9 cellular contexts compared by ENCODE assay signal in genomic region chr9:33289936-33290246, GRCh38. TPM values are rescaled to one million over a fixed set of nuclear protein-coding genes. Genes with fewer than 3 reads are reported as not detected.
DNase-seq lines count a peak whose midpoint lies in the region; ATAC-seq, FAIRE-seq and TF ChIP-seq lines count a peak whose summit lies in the region.
"Had no signal": no experiment of that assay in that cellular context is flagged by ENCODE, and none has a peak within 500 bp of the region (broad histone marks: within the 10 kb centered on the region; RNA-seq: fewer than 3 reads in every experiment).

No MANE protein-coding gene starts in this region.

- peaks cover 45% of the 10 kb centered on the region for H3K4me1 ChIP-seq in CD4-positive, CD25-positive, alpha-beta regulatory T cell (ENCODE audit: control insufficient read depth, insufficient read depth, low read length, poor library complexity, severe bottlenecking)

- no peaks in the 10 kb centered on the region for H3K9me3 ChIP-seq in CD4-positive, CD25-positive, alpha-beta regulatory T cell (ENCODE audit: control insufficient read depth in 2 of 2, low read length in 2 of 2)

- FAIRE-seq in bronchial epithelial cell (lab: Jason Lieb, UNC), result no peak
- FAIRE-seq in urothelium cell line (lab: Jason Lieb, UNC), result no peak

- H3K36me3 Mint-ChIP-seq in CD4-positive, CD25-positive, alpha-beta regulatory T cell, result peaks cover 25% of the 10 kb centered on the region
- peaks cover 6% of the 10 kb centered on the region for H3K36me3 Mint-ChIP-seq in mesothelial cell of epicardium

- ATAC-seq in CD4-positive, CD25-positive, alpha-beta regulatory T cell (ENCODE audit: low read depth in 2 of 2), result no peak
- ATAC-seq in HG03103 (IDR thresholded peaks at IDR 0.05; ENCODE audit: low read depth, unreplicated experiment) (peak; percentile 23), HG02588 (IDR thresholded peaks at IDR 0.05; ENCODE audit: unreplicated experiment) (no peak)

- H3K4me3 ChIP-seq in CD4-positive, CD25-positive, alpha-beta regulatory T cell (ENCODE audit: low read depth, low read length), result peak overlapping the region; percentile 71
- H3K4me3 ChIP-seq in bronchial epithelial cell (ENCODE audit: low read depth, low read length), result peak overlapping the region; percentile 76

- TF ChIP-seq CTCF in bronchial epithelial cell (IDR thresholded peaks at IDR 0.05; ENCODE audit: insufficient read depth, low read length, severe bottlenecking), result no peak
- no peak for TF ChIP-seq CTCF in mesothelial cell of epicardium (IDR thresholded peaks at IDR 0.05; ENCODE audit: unreplicated experiment)

- peaks cover 8% of the 10 kb centered on the region for H3K36me3 ChIP-seq in CD4-positive, CD25-positive, alpha-beta regulatory T cell (ENCODE audit: control insufficient read depth, insufficient read depth, low read length)
- peaks cover 4% of the 10 kb centered on the region for H3K36me3 ChIP-seq in bronchial epithelial cell (ENCODE audit: control insufficient read depth, insufficient read depth, low read length)

- H3K27me3 Mint-ChIP-seq in CD4-positive, CD25-positive, alpha-beta regulatory T cell, result peaks cover 8% of the 10 kb centered on the region
- H3K27me3 Mint-ChIP-seq in mesothelial cell of epicardium (ENCODE audit: low read depth), result no peaks in the 10 kb centered on the region

- peaks cover 0 to 1% (median 0%) of the 10 kb centered on the region in 7 donors for H3K9me3 Mint-ChIP-seq in CD4-positive, CD25-positive, alpha-beta regulatory T cell
- H3K9me3 Mint-ChIP-seq in mesothelial cell of epicardium, result no peaks in the 10 kb centered on the region

- peak overlapping the region; percentile 100 for H3K27ac ChIP-seq in CD4-positive, CD25-positive, alpha-beta regulatory T cell (ENCODE audit: insufficient read depth, low read length, poor library complexity, severe bottlenecking)

- H3K4me3 Mint-ChIP-seq in CD4-positive, CD25-positive, alpha-beta regulatory T cell, result peak overlapping the region; percentile 88 to 99 (median 92)
- peak overlapping the region; percentile 91 for H3K4me3 Mint-ChIP-seq in mesothelial cell of epicardium

- peaks cover 27 to 59% (median 47%) of the 10 kb centered on the region in 4 donors for H3K4me1 Mint-ChIP-seq in CD4-positive, CD25-positive, alpha-beta regulatory T cell
- H3K4me1 Mint-ChIP-seq in mesothelial cell of epicardium, result peaks cover 20% of the 10 kb centered on the region

- no peak for DNase-seq in CD4-positive, CD25-positive, alpha-beta regulatory T cell
- no peak for DNase-seq in bronchial epithelial cell (ENCODE audit: low read depth)
- DNase-seq in mesothelial cell of epicardium (ENCODE audit: low spot score in 2 of 2, unreplicated experiment in 2 of 2), result no peak
- no peak for DNase-seq in activated effector memory CD4-positive, alpha-beta T cell treated with Interleukin-2 at 50 U/mL for 16 hours
- no peak for DNase-seq in Kasumi-1 (lab: John Stamatoyannopoulos, UW)
- no peak for DNase-seq in urothelium cell line (ENCODE audit: low spot score)

- peak overlapping the region; percentile 99 to 100 (median 100) for H3K27ac Mint-ChIP-seq in CD4-positive, CD25-positive, alpha-beta regulatory T cell
- peak overlapping the region; percentile 99 for H3K27ac Mint-ChIP-seq in mesothelial cell of epicardium

- H3K27me3 ChIP-seq in CD4-positive, CD25-positive, alpha-beta regulatory T cell (ENCODE audit: control insufficient read depth, insufficient read depth, low read length), result no peaks in the 10 kb centered on the region
- H3K27me3 ChIP-seq in bronchial epithelial cell (ENCODE audit: control insufficient read depth, insufficient read depth, low read length), result no peaks in the 10 kb centered on the region

RNA-seq across cellular contexts. Expression of gene NFX1, which starts 0.4 kb away (rescaled TPM):
- total RNA-seq in CD4-positive, CD25-positive, alpha-beta regulatory T cell, result 36.8 TPM
- polyA plus RNA-seq in CD4-positive, CD25-positive, alpha-beta regulatory T cell, result 10 to 100 TPM; 19.8 to 31.6 (median 26.7) TPM
- 19.2 and 25.5 TPM in 2 replicates for total RNA-seq in bronchial epithelial cell
- total RNA-seq in mesothelial cell of epicardium, result 28.7 to 30.2 TPM (median 29.4 TPM) in 3 replicates

RNA-seq across cellular contexts. Expression of gene CHMP5, which starts 25.0 kb away (rescaled TPM):
- total RNA-seq in CD4-positive, CD25-positive, alpha-beta regulatory T cell, result 25.5 TPM
- polyA plus RNA-seq in CD4-positive, CD25-positive, alpha-beta regulatory T cell, result 10 to 100 TPM; 48.6 to 58.3 (median 56.7) TPM
- total RNA-seq in bronchial epithelial cell (173 and 182 TPM in 2 replicates), mesothelial cell of epicardium (49.1 to 50.2 TPM (median 49.4 TPM) in 3 replicates)

RNA-seq across cellular contexts. Expression of gene BAG1, which starts 25.4 kb away (rescaled TPM):
- total RNA-seq in CD4-positive, CD25-positive, alpha-beta regulatory T cell, result 80.2 TPM
- 100 to 1,000 TPM in 1 of 4 donors, 10 to 100 TPM in 3; 81.8 to 100 (median 94.4) TPM for polyA plus RNA-seq in CD4-positive, CD25-positive, alpha-beta regulatory T cell
- total RNA-seq in bronchial epithelial cell (56.5 and 68.7 TPM in 2 replicates), mesothelial cell of epicardium (48.0 to 49.6 TPM (median 48.4 TPM) in 3 replicates)

RNA-seq across cellular contexts. Expression of gene SPINK4, which starts 49.9 kb away (rescaled TPM):
- not detected for total RNA-seq in CD4-positive, CD25-positive, alpha-beta regulatory T cell
- polyA plus RNA-seq in CD4-positive, CD25-positive, alpha-beta regulatory T cell, result not detected
- total RNA-seq in bronchial epithelial cell (not detected in 2 replicates), mesothelial cell of epicardium (not detected in 3 replicates)
- total RNA-seq: pulmonary artery endothelial cell had no signal
